13 cellular contexts compared by ENCODE assay signal in the genomic region with DNA sequence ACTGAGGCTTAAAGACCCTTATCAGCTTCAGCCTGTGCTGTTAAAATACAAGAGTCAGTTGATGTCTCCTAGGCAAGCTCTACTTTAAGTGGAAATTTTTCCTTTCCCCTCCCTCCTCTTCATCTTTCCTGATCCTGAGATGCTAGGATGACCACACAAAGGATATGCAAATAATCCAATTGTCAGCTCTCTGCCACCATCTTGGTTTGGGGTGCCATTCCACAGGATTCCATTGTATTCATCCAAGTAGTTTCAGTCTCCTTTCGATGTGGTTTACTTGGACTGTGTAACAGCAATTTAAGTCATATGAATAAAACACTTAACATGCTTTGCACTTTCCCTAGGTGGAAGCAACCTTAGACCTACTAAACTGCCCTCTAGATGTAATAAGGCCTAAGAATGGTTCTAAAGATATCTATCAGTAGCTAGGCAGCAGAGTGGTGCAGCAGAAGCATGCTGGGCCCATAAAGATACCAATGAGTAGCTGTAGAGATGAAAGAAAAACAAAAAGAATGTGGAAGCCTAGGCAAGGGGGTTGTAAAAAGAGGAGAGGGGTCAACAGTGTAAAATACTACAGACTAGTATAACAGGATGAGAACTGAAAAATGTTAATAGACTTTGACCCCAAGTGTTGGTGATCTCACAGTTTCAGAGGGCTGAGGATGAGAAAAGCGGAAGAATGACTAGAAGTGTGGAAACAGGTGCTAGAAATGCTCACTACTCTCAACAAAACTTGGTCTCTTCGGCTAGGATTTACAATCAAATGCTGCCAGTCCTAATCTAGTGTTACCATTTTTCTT. TPM values are rescaled to one million over a fixed set of nuclear protein-coding genes. Genes with fewer than 3 reads are reported as not detected.
DNase-seq lines count a peak whose midpoint lies in the region; ATAC-seq and TF ChIP-seq lines count a peak whose summit lies in the region.
"Had no signal": no experiment of that assay in that cellular context is flagged by ENCODE, and none has a peak within 500 bp of the region (broad histone marks: within the 10 kb centered on the region; RNA-seq: fewer than 3 reads in every experiment).

No MANE protein-coding gene starts in this region.

- TF ChIP-seq CTCF in GM10248 (IDR thresholded peaks at IDR 0.05; ENCODE audit: control extremely low read depth, extremely low read depth, low read depth, missing control alignments) (no peak), OCI-LY3 (IDR thresholded peaks at IDR 0.05; ENCODE audit: low read depth, low read length) (no peak), body of pancreas (IDR thresholded peaks at IDR 0.05) (no peak)

- H3K4me2 ChIP-seq in OCI-LY3 (ENCODE audit: low read length), result peak overlapping the region; percentile 93

- H2AFZ ChIP-seq in OCI-LY3 (ENCODE audit: low read depth, low read length), result no peak overlapping the region

- H3K4me3 ChIP-seq in OCI-LY3 (ENCODE audit: low read length), result peak overlapping the region; percentile 98
- no peak overlapping the region for H3K4me3 ChIP-seq in body of pancreas
- no peak overlapping the region for H3K4me3 ChIP-seq in MG63
- no peak overlapping the region for H3K4me3 ChIP-seq in HAP-1
- H3K4me3 ChIP-seq: uterus had no signal

- no peaks in the 10 kb centered on the region for H3K9me3 ChIP-seq in OCI-LY3 (ENCODE audit: insufficient read depth, low read length)
- H3K9me3 ChIP-seq in body of pancreas, result no peaks in the 10 kb centered on the region
- no peaks in the 10 kb centered on the region for H3K9me3 ChIP-seq in MG63
- no peaks in the 10 kb centered on the region for H3K9me3 ChIP-seq in HAP-1
- H3K9me3 ChIP-seq: uterus had no signal

- ATAC-seq in GM19438 (IDR thresholded peaks at IDR 0.05; ENCODE audit: low read depth, unreplicated experiment) (peak; percentile 55), HG02943 (IDR thresholded peaks at IDR 0.05; ENCODE audit: low read depth, unreplicated experiment) (peak; percentile 69), body of pancreas (no peak)
- ATAC-seq: left lobe of liver, WTC11 had no signal

- CTCF ChIA-PET in GM10248 (lab: Yijun Ruan, JAX), result interaction anchor here (0.7 to 2.9 kb wide), 13 partner anchors 12 to 1999 kb away, joined by 3 to 10 read pairs (median 4); a partner anchor contains a TSS

- H3K79me2 ChIP-seq in OCI-LY3 (ENCODE audit: low read length), result no peaks in the 10 kb centered on the region

- no peak for TF ChIP-seq POLR2A in body of pancreas (IDR thresholded peaks at IDR 0.05)

- H3K36me3 ChIP-seq in OCI-LY3 (replicated peaks; ENCODE audit: low read depth, low read length) (peaks cover 11% of the 10 kb centered on the region), body of pancreas (replicated peaks in 1 of 2; ENCODE audit: insufficient read depth in 1 of 2, low read depth in 2 of 2) (no peaks in the 10 kb centered on the region), MG63 (no peaks in the 10 kb centered on the region), HAP-1 (replicated peaks) (no peaks in the 10 kb centered on the region)
- H3K36me3 ChIP-seq: uterus had no signal

- POLR2A ChIA-PET in GM10248 (lab: Yijun Ruan, JAX), result interaction anchor here (0.6 kb wide), 1 partner anchor 1879 kb away, joined by 3 read pairs; no protein-coding TSS in a partner anchor

- intact Hi-C loops in body of pancreas (cut with DNase I), result no loop called here

- 74 to 75% methylated on average over 3 of the region's 3 CpGs for WGBS in body of pancreas, 2 donors

- peaks cover 70% of the 10 kb centered on the region for H3K4me1 ChIP-seq in OCI-LY3 (ENCODE audit: low read length)
- H3K4me1 ChIP-seq in body of pancreas, result peaks cover 17% of the 10 kb centered on the region
- peaks cover 3% of the 10 kb centered on the region; the same call in 1 of the 2 replicates for H3K4me1 ChIP-seq in HAP-1

- H3K27ac ChIP-seq in OCI-LY3 (ENCODE audit: low read length), result peak overlapping the region; percentile 97
- no peak overlapping the region for H3K27ac ChIP-seq in body of pancreas
- H3K27ac ChIP-seq: uterus had no signal

- in situ Hi-C loops in HAP-1 (cut with MboI; ENCODE audit: low sequenced_read_pairs), result no loop called here

- no peaks in the 10 kb centered on the region for H4K20me1 ChIP-seq in OCI-LY3 (ENCODE audit: insufficient read depth, low read length)

- peak overlapping the region; percentile 82 for H3K9ac ChIP-seq in OCI-LY3 (ENCODE audit: low read length)

- DNase-seq in GM10248 (ENCODE audit: extremely low spot score) (peak; percentile 67), body of pancreas (no peak), globus pallidus (ENCODE audit: low spot score) (no peak), MG63 (no peak), HAP-1 (ENCODE audit: low spot score in 2 of 2) (no peak)
- DNase-seq: activated effector memory CD4-positive, alpha-beta T cell treated with Interleukin-2 at 50 U/mL for 16 hours; NCI-H1694 treated with DMSO at 0.1 percent for 48 hours; uterus had no signal

- no peaks in the 10 kb centered on the region for H3K27me3 ChIP-seq in OCI-LY3 (ENCODE audit: low read depth, low read length)
- H3K27me3 ChIP-seq in body of pancreas, result no peaks in the 10 kb centered on the region
- no peaks in the 10 kb centered on the region for H3K27me3 ChIP-seq in MG63
- H3K27me3 ChIP-seq in HAP-1 (ENCODE audit: low read depth), result no peaks in the 10 kb centered on the region
- H3K27me3 ChIP-seq: uterus had no signal

RNA-seq across cellular contexts. Expression of a gene that starts 2.4 kb away (rescaled TPM):
- 10 to 100 TPM; 16.6 to 26.4 TPM for total RNA-seq in body of pancreas
- 0.44 and 1.8 TPM in 2 replicates for total RNA-seq in MG63 (2014; rRNA removed; shearing (Covaris generic); ENCODE audit: low replicate concordance)

RNA-seq across cellular contexts. Expression of a gene that starts 31.0 kb away (rescaled TPM):
- total RNA-seq in body of pancreas, result 10 to 100 TPM in 1 of 2 donors, 1 to 10 TPM in 1; 9.2 to 12.7 TPM
- 1.2 and 2.0 TPM in 2 replicates for total RNA-seq in MG63 (2014; rRNA removed; shearing (Covaris generic); ENCODE audit: low replicate concordance)
